Comparison of ENCODE assay signal across 1 cellular context in genomic region chr20:38153011-38153329, GRCh38.
TF ChIP-seq lines count a peak whose summit lies in the region.

No MANE protein-coding gene starts in this region.

TF ChIP-seq in GM12878, 131 proteins besides CTCF, POLR2A, EP300 and RAD21 (continued from another document):
- TF ChIP-seq STAT1 (conservative IDR thresholded peaks at IDR 0.05) (no peak), KAT2A (conservative IDR thresholded peaks at IDR 0.05; ENCODE audit: control insufficient read depth, low read depth, low read length) (no peak), KLF5 (IDR thresholded peaks at IDR 0.05; ENCODE audit: partially characterized antibody) (no peak), PBX3 (IDR thresholded peaks at IDR 0.05; ENCODE audit: insufficient replicate concordance, low read depth, low read length) (no peak), LARP7 (IDR thresholded peaks at IDR 0.05) (no peak), GATAD2B (conservative IDR thresholded peaks at IDR 0.05; ENCODE audit: low read depth) (no peak), MEF2B (IDR thresholded peaks at IDR 0.05; ENCODE audit: partially characterized antibody, poor library complexity, severe bottlenecking) (no peak), SUZ12 (IDR thresholded peaks at IDR 0.05; ENCODE audit: unreplicated experiment) (no peak), E2F8 (IDR thresholded peaks at IDR 0.05; ENCODE audit: low read depth, partially characterized antibody) (no peak), HCFC1 (IDR thresholded peaks at IDR 0.05; ENCODE audit: low read length) (no peak), RELB (IDR thresholded peaks at IDR 0.05; ENCODE audit: low read depth) (no peak)
